21 cellular contexts compared by ENCODE assay signal in the genomic region with DNA sequence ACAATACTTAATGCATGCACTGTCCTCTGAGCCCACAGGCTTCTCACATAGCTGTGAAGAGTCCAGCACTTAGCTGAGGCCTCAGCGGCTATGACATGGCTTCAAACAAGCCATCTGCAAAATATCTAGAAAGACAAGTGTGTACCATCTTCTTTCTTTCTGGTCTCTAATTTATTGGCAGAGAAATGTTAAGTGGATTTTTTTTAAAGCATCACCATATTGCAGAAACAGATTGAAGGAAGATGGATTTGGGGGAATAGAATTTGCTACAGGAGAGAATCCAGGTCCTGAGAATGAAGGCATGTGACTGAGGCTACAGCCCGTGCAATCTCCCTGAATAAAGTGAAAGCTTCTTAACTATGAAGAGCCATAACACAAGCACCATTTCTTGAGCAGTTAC.
"Had no signal": no experiment of that assay in that cellular context is flagged by ENCODE, and none has a peak within 500 bp of the region (broad histone marks: within the 10 kb centered on the region; RNA-seq: fewer than 3 reads in every experiment).

No MANE protein-coding gene starts in this region.

- ATAC-seq: naive thymus-derived CD8-positive, alpha-beta T cell; natural killer cell; natural killer cell treated with Interleukin-12 subunit alpha and Interleukin-12 subunit beta and Interleukin-15 and Interleukin-18, amount 100 ng/mL, for 72 hours; pancreas; psoas muscle; right cardiac atrium; right lobe of liver; sciatic nerve had no signal

- DNase-seq: naive thymus-derived CD8-positive, alpha-beta T cell; natural killer cell; nephron progenitor cell; nucleus accumbens; occipital lobe; ovary; pancreas; posterior cingulate gyrus; psoas muscle; retina; right cardiac atrium; right lobe of liver; sigmoid colon; small intestine; spleen; stimulated activated CD4-positive, alpha-beta T cell treated with anti-CD3 and anti-CD28 coated beads, Interleukin-12 subunit alpha, Interleukin-12 subunit beta, amount 100 ng/mL, for 4 hours; stimulated activated CD4-positive, alpha-beta T cell treated with anti-CD3 and anti-CD28 coated beads, Interleukin-15, amount 100 ng/mL, for 24 hours; stimulated activated CD4-positive, alpha-beta T cell treated with anti-CD3 and anti-CD28 coated beads, Interleukin-1b, Interleukin-23, amount 100 ng/mL, for 48 hours; stimulated activated CD4-positive, alpha-beta T cell treated with anti-CD3 and anti-CD28 coated beads, Interleukin-2, amount 100 ng/mL, for 24 hours had no signal
